ENCODE assay signal across 1 cellular context in the genomic region with DNA sequence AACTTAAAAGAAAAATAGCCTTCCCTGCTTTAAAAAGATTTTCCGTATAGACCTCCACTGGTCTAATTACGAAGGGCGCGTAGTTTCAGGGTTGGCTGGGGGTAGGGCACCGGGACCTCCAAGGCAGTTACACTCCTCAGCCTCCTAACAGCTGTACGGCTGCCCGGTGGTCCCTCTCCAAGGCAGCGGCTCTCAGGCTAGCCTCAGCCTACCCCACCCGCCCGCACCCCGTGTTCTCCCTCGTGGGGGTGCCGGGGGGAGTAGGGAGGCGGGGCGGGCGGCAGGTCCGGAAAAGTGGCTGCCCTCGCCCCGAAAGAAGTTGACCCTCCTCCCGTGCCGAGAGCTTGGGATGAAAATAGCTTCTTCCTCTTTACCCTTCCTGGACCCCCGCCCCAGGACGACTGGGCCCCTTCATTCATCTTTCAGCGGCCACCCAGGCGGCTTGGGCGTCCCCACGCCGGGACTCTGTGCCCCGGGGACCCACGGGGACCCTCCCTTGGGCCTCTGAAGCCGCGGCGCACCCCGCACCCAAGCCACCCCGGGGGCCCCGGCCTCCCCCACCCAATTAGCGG.
TF ChIP-seq lines count a peak whose summit lies in the region.

No MANE protein-coding gene starts in this region.

TF ChIP-seq in HEK293, 187 proteins besides CTCF, POLR2A, EP300 and RAD21 (continued from another document):
- TF ChIP-seq, protein P1, sequence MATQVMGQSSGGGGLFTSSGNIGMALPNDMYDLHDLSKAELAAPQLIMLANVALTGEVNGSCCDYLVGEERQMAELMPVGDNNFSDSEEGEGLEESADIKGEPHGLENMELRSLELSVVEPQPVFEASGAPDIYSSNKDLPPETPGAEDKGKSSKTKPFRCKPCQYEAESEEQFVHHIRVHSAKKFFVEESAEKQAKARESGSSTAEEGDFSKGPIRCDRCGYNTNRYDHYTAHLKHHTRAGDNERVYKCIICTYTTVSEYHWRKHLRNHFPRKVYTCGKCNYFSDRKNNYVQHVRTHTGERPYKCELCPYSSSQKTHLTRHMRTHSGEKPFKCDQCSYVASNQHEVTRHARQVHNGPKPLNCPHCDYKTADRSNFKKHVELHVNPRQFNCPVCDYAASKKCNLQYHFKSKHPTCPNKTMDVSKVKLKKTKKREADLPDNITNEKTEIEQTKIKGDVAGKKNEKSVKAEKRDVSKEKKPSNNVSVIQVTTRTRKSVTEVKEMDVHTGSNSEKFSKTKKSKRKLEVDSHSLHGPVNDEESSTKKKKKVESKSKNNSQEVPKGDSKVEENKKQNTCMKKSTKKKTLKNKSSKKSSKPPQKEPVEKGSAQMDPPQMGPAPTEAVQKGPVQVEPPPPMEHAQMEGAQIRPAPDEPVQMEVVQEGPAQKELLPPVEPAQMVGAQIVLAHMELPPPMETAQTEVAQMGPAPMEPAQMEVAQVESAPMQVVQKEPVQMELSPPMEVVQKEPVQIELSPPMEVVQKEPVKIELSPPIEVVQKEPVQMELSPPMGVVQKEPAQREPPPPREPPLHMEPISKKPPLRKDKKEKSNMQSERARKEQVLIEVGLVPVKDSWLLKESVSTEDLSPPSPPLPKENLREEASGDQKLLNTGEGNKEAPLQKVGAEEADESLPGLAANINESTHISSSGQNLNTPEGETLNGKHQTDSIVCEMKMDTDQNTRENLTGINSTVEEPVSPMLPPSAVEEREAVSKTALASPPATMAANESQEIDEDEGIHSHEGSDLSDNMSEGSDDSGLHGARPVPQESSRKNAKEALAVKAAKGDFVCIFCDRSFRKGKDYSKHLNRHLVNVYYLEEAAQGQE (tag by site-specific recombination; IDR thresholded peaks at IDR 0.05) = no peak
- no peak for TF ChIP-seq MZF1 (tag by site-specific recombination; IDR thresholded peaks at IDR 0.05; ENCODE audit: borderline replicate concordance)
- no peak for TF ChIP-seq ZNF133 (tag by site-specific recombination; IDR thresholded peaks at IDR 0.05)
- TF ChIP-seq GLIS2 (tag by site-specific recombination; IDR thresholded peaks at IDR 0.05) = peak; percentile 73
- TF ChIP-seq MYNN (tag by site-specific recombination; IDR thresholded peaks at IDR 0.05; ENCODE audit: borderline replicate concordance) = no peak
- no peak for TF ChIP-seq YY1 (tag by site-specific recombination; IDR thresholded peaks at IDR 0.05)
- TF ChIP-seq ZNF830 (tag by site-specific recombination; IDR thresholded peaks at IDR 0.05; ENCODE audit: low read depth) = no peak
- TF ChIP-seq, protein P2, sequence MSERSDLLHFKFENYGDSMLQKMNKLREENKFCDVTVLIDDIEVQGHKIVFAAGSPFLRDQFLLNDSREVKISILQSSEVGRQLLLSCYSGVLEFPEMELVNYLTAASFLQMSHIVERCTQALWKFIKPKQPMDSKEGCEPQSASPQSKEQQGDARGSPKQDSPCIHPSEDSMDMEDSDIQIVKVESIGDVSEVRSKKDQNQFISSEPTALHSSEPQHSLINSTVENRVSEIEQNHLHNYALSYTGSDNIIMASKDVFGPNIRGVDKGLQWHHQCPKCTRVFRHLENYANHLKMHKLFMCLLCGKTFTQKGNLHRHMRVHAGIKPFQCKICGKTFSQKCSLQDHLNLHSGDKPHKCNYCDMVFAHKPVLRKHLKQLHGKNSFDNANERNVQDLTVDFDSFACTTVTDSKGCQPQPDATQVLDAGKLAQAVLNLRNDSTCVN (tag by site-specific recombination; optimal IDR thresholded peaks at IDR 0.05) = no peak
- TF ChIP-seq ZNF423 (tag by site-specific recombination; IDR thresholded peaks at IDR 0.05) = peak; percentile 38; the same call in 1 of the 2 replicates
- TF ChIP-seq ZBTB48 (tag by site-specific recombination; IDR thresholded peaks at IDR 0.05) = no peak
- TF ChIP-seq ZBTB11 (tag by site-specific recombination; conservative IDR thresholded peaks at IDR 0.05; ENCODE audit: low read depth) = peak; percentile 55
- no peak for TF ChIP-seq GLI2 (tag by site-specific recombination; IDR thresholded peaks at IDR 0.05; ENCODE audit: borderline replicate concordance, low read depth)
- no peak for TF ChIP-seq PRDM4 (tag by site-specific recombination; IDR thresholded peaks at IDR 0.05)
- TF ChIP-seq ZNF707 (tag by site-specific recombination; IDR thresholded peaks at IDR 0.05) = no peak
- peak; percentile 56; the same call in 1 of the 2 replicates for TF ChIP-seq ZBTB20 (tag by site-specific recombination; IDR thresholded peaks at IDR 0.05)
- TF ChIP-seq ZBTB7A (tag by site-specific recombination; IDR thresholded peaks at IDR 0.05; ENCODE audit: low read depth) = 0 out of 2 replicates have a peak, but pooled peaks have one; percentile 40
